20 cellular contexts compared by ENCODE assay signal in the genomic region with DNA sequence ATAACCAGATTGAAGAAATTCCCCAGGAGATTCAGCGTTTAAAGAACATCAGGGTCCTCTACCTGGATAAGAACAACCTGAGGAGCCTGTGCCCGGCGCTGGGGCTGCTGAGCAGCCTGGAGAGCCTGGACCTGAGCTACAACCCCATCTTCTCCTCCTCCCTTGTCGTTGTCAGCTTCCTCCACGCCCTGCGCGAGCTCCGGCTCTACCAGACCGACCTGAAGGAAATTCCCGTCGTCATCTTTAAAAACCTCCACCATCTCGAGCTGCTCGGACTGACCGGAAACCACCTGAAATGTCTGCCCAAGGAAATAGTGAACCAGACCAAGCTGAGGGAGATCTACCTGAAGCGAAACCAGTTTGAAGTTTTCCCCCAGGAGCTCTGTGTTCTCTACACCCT. TPM values are rescaled to one million over a fixed set of nuclear protein-coding genes. Genes with fewer than 3 reads are reported as not detected.
"Had no signal": no experiment of that assay in that cellular context is flagged by ENCODE, and none has a peak within 500 bp of the region (broad histone marks: within the 10 kb centered on the region; RNA-seq: fewer than 3 reads in every experiment).

No MANE protein-coding gene starts in this region.

- DNase-seq: activated CD4-positive, CD25-positive, alpha-beta regulatory T cell treated with anti-CD3 and anti-CD28 coated beads, Interleukin-2, amount 50 U/mL, for 72 hours; activated naive CD4-positive, alpha-beta T cell; aorta; effector memory CD8-positive, alpha-beta T cell; foreskin keratinocyte; glutamatergic neuron; hypothalamus; kidney glomerular epithelial cell; mesendoderm; nucleus accumbens; stimulated activated CD4-positive, alpha-beta T cell treated with anti-CD3 and anti-CD28 coated beads, Interleukin-4, amount 100 ng/mL, for 4 hours; stimulated activated CD8-positive, alpha-beta memory T cell treated with anti-CD3 and anti-CD28 coated beads, Interleukin-4, amount 100 ng/mL, for 48 hours; stimulated activated naive CD8-positive, alpha-beta T cell treated with anti-CD3 and anti-CD28 coated beads, Interleukin-15, Interleukin-2, amounts not matched to agents 100 U/mL and 50 U/mL, for 24 hours had no signal

- ATAC-seq: effector memory CD8-positive, alpha-beta T cell; foreskin keratinocyte; natural killer cell treated with Interleukin-12 subunit alpha and Interleukin-12 subunit beta and Interleukin-15 and Interleukin-18, amount 100 ng/mL, for 72 hours; stimulated activated naive CD8-positive, alpha-beta T cell treated with anti-CD3 and anti-CD28 coated beads, Interleukin-15, Interleukin-2, amounts not matched to agents 100 U/mL and 50 U/mL, for 24 hours had no signal

- H3K27ac ChIP-seq: foreskin keratinocyte, right atrium auricular region, skin epidermis, suprapubic skin had no signal

- H3K4me1 ChIP-seq: foreskin keratinocyte, right atrium auricular region, suprapubic skin had no signal

- H3K27me3 ChIP-seq: foreskin keratinocyte, right atrium auricular region had no signal

- H3K36me3 ChIP-seq: right atrium auricular region, suprapubic skin had no signal

- H3K9me3 ChIP-seq: right atrium auricular region, suprapubic skin had no signal

- H3K4me3 ChIP-seq: right atrium auricular region, skin epidermis, suprapubic skin had no signal

RNA-seq across cellular contexts. Expression of a gene that starts 9.4 kb away (rescaled TPM):
- total RNA-seq: aorta; lower leg skin; natural killer cell treated with Interleukin-12 subunit alpha and Interleukin-12 subunit beta and Interleukin-15 and Interleukin-18, amount 100 ng/mL, for 72 hours; suprapubic skin had no signal
- polyA plus RNA-seq: aorta, foreskin keratinocyte had no signal

RNA-seq across cellular contexts. Expression of a gene that starts 47.6 kb away (rescaled TPM):
- total RNA-seq: activated CD8-positive, alpha-beta memory T cell treated with anti-CD3 and anti-CD28 coated beads for 36 hours; aorta; cerebellum; foreskin keratinocyte; lower leg skin; natural killer cell treated with Interleukin-12 subunit alpha and Interleukin-12 subunit beta and Interleukin-15 and Interleukin-18, amount 100 ng/mL, for 72 hours; right atrium auricular region had no signal
- polyA plus RNA-seq: foreskin keratinocyte had no signal
